In genomic region chr11:111373590-111373989, GRCh38 we compare ENCODE assay signal across 17 cellular contexts. TPM values are rescaled to one million over a fixed set of nuclear protein-coding genes. Genes with fewer than 3 reads are reported as not detected.
"Had no signal": no experiment of that assay in that cellular context is flagged by ENCODE, and none has a peak within 500 bp of the region (broad histone marks: within the 10 kb centered on the region; RNA-seq: fewer than 3 reads in every experiment).

No MANE protein-coding gene starts in this region.

- H3K36me3 Mint-ChIP-seq: brain had no signal

- DNase-seq: activated CD4-positive, alpha-beta T cell treated with anti-CD3 and anti-CD28 coated beads, Interleukin-2, amount 50 U/mL, for 48 hours; activated CD4-positive, CD25-positive, alpha-beta regulatory T cell treated with anti-CD3 and anti-CD28 coated beads, Interleukin-2, amount 50 U/mL, for 72 hours; activated gamma-delta T cell; amygdala; central memory CD4-positive, alpha-beta T cell; colonic mucosa; naive thymus-derived CD4-positive, alpha-beta T cell; ovary; stomach; T-helper 9 cell; testis; upper lobe of right lung had no signal

- H3K4me3 Mint-ChIP-seq: brain; naive thymus-derived CD4-positive, alpha-beta T cell had no signal

- ATAC-seq: activated naive CD4-positive, alpha-beta T cell treated with anti-CD3 and anti-CD28 coated beads, Interleukin-2, amount 50 U/mL, for 72 hours; left lobe of liver; naive thymus-derived CD4-positive, alpha-beta T cell; upper lobe of right lung had no signal

- H3K9me3 Mint-ChIP-seq: activated naive CD4-positive, alpha-beta T cell treated with anti-CD3 and anti-CD28 coated beads, Interleukin-2, amount 50 U/mL, for 72 hours; brain had no signal

- H3K4me1 ChIP-seq: colonic mucosa, testis, upper lobe of right lung had no signal

- H3K27me3 ChIP-seq: colonic mucosa, ovary, stomach, testis, upper lobe of right lung had no signal

- H3K4me3 ChIP-seq: colonic mucosa, ovary, stomach, testis, upper lobe of right lung had no signal

- H3K27ac ChIP-seq: colonic mucosa, ovary, stomach, testis, upper lobe of right lung had no signal

- H3K27ac Mint-ChIP-seq: brain had no signal

- H3K36me3 ChIP-seq: colonic mucosa, ovary, stomach, upper lobe of right lung had no signal

- H3K9me3 ChIP-seq: colonic mucosa, ovary, stomach, testis, upper lobe of right lung had no signal

- H3K27me3 Mint-ChIP-seq: naive thymus-derived CD4-positive, alpha-beta T cell had no signal

RNA-seq across cellular contexts. Expression of gene POU2AF1, which starts 5.5 kb away (rescaled TPM):
- total RNA-seq: lung microvascular endothelial cell had no signal
- polyA plus RNA-seq: keratinocyte had no signal
